In the genomic region with DNA sequence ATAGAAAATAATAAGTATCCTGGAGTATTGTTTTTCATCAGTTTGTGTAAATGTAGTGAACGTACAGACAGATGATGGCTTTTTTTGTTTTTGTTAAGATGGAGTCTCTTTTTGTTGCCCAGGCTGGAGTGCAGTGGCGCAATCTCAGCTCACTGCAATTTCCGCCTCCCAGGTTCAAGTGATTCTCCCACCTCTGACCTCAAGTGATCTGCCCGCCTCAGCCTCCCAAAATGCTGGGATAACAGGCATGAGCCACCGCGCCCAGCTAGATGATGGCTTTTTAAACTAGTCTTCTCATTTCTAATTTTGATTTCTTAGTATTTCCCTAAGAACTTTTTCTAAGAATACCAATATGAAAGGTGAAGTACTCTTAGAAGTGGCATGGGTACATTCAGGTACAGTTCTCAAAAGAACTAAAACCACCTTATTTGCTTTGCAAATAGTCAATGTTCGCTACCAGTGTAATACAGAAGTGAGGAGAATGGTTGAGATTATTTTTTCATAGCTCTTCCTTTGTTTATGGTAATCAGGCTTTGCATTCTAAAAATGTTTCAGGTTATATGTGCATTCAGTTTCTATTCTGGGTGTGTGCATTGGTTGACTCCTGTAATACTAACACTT, we compare ENCODE assay signal across 11 cellular contexts. TPM values are rescaled to one million over a fixed set of nuclear protein-coding genes. Genes with fewer than 3 reads are reported as not detected.
DNase-seq lines count a peak whose midpoint lies in the region; ATAC-seq and TF ChIP-seq lines count a peak whose summit lies in the region.
"Had no signal": no experiment of that assay in that cellular context is flagged by ENCODE, and none has a peak within 500 bp of the region (broad histone marks: within the 10 kb centered on the region; RNA-seq: fewer than 3 reads in every experiment).

No MANE protein-coding gene starts in this region.

- no peak overlapping the region for H3K4me3 Mint-ChIP-seq in activated naive CD4-positive, alpha-beta T cell treated with anti-CD3 and anti-CD28 coated beads for 36 hours

- TF ChIP-seq CTCF in lower lobe of right lung (IDR thresholded peaks at IDR 0.05): no peak
- no peak for TF ChIP-seq CTCF in upper lobe of right lung (IDR thresholded peaks at IDR 0.05)

- ATAC-seq in lower lobe of right lung (peak; percentile 29 to 73), upper lobe of right lung (peak; percentile 36)

- intact Hi-C loops in activated naive CD4-positive, alpha-beta T cell treated with anti-CD3 and anti-CD28 coated beads for 36 hours (cut with micrococcal nuclease): no loop called here
- intact Hi-C loops in lower lobe of right lung (cut with DNase I) (no loop called here), upper lobe of right lung (cut with DNase I) (no loop called here)

- H3K36me3 ChIP-seq in lower lobe of right lung (peaks cover 96% of the 10 kb centered on the region), upper lobe of right lung (peaks cover 99% of the 10 kb centered on the region)

- peaks cover 63% of the 10 kb centered on the region for H3K36me3 Mint-ChIP-seq in activated naive CD4-positive, alpha-beta T cell treated with anti-CD3 and anti-CD28 coated beads for 36 hours (ENCODE audit: low read depth)

- H3K4me1 ChIP-seq in lower lobe of right lung: no peaks in the 10 kb centered on the region
- H3K4me1 ChIP-seq in upper lobe of right lung: no peaks in the 10 kb centered on the region

- DNase-seq in activated naive CD4-positive, alpha-beta T cell treated with anti-CD3 and anti-CD28 coated beads for 36 hours: no peak
- no peak for DNase-seq in activated naive CD4-positive, alpha-beta T cell (lab: John Stamatoyannopoulos, UW)
- DNase-seq in NCI-H526 treated with DMSO at 0.1 percent for 48 hours (lab: John Stamatoyannopoulos, UW) (peak; percentile 83), lower lobe of right lung (peak; percentile 58), upper lobe of right lung (peak; percentile 67), NCI-H2107 treated with DMSO at 0.1 percent for 48 hours (lab: John Stamatoyannopoulos, UW; ENCODE audit: unreplicated experiment) (no peak), DMS 273 treated with DMSO at 0.1 percent for 48 hours (lab: John Stamatoyannopoulos, UW) (no peak)
- DNase-seq: AML-193, GOT3, NCI-H2107, NCI-H345 had no signal

- CTCF ChIA-PET in activated naive CD4-positive, alpha-beta T cell treated with anti-CD3 and anti-CD28 coated beads for 36 hours (lab: Charles Lee): no interaction called here

- H3K27ac ChIP-seq in lower lobe of right lung (no peak overlapping the region), upper lobe of right lung (no peak overlapping the region)

- H3K27me3 Mint-ChIP-seq in activated naive CD4-positive, alpha-beta T cell treated with anti-CD3 and anti-CD28 coated beads for 36 hours (ENCODE audit: low read depth): no peaks in the 10 kb centered on the region

- no peaks in the 10 kb centered on the region for H3K27me3 ChIP-seq in lower lobe of right lung (ENCODE audit: low read depth)
- no peaks in the 10 kb centered on the region for H3K27me3 ChIP-seq in upper lobe of right lung

- peak overlapping the region; percentile 63 for H3K27ac Mint-ChIP-seq in activated naive CD4-positive, alpha-beta T cell treated with anti-CD3 and anti-CD28 coated beads for 36 hours

- no peaks in the 10 kb centered on the region for H3K9me3 Mint-ChIP-seq in activated naive CD4-positive, alpha-beta T cell treated with anti-CD3 and anti-CD28 coated beads for 36 hours

- H3K4me1 Mint-ChIP-seq in activated naive CD4-positive, alpha-beta T cell treated with anti-CD3 and anti-CD28 coated beads for 36 hours (ENCODE audit: low read depth): peaks cover 21% of the 10 kb centered on the region

- H3K9me3 ChIP-seq in lower lobe of right lung (no peaks in the 10 kb centered on the region), upper lobe of right lung (no peaks in the 10 kb centered on the region)

- H3K4me3 ChIP-seq in lower lobe of right lung (no peak overlapping the region), upper lobe of right lung (no peak overlapping the region)

RNA-seq across cellular contexts. Expression of a gene that starts 34.2 kb away (rescaled TPM):
- 10 to 100 TPM; 18.8 to 20.8 TPM for total RNA-seq in activated naive CD4-positive, alpha-beta T cell treated with anti-CD3 and anti-CD28 coated beads for 36 hours
- total RNA-seq in lower lobe of right lung (36.0 TPM), upper lobe of right lung (34.9 TPM)

RNA-seq across cellular contexts. Expression of a gene that starts 34.3 kb away (rescaled TPM):
- total RNA-seq in activated naive CD4-positive, alpha-beta T cell treated with anti-CD3 and anti-CD28 coated beads for 36 hours: 10 to 100 TPM in 1 of 2 experiments, 1 to 10 TPM in 1; 8.3 to 10.8 TPM
- 21.3 TPM for total RNA-seq in lower lobe of right lung
- 27.4 TPM for total RNA-seq in upper lobe of right lung

Comparison
In these comparisons a context has a peak if more than half of its experiments do, and no peak if none do; other contexts are left out.
1. DNase-seq: peak in NCI-H526 treated with DMSO at 0.1 percent for 48 hours (single experiment), lower lobe of right lung (single experiment) and upper lobe of right lung (single experiment); none in activated naive CD4-positive, alpha-beta T cell treated with anti-CD3 and anti-CD28 coated beads for 36 hours (single experiment), activated naive CD4-positive, alpha-beta T cell (0 of 4), NCI-H2107 treated with DMSO at 0.1 percent for 48 hours (single experiment) and DMS 273 treated with DMSO at 0.1 percent for 48 hours (single experiment).